8 cellular contexts compared by ENCODE assay signal in the genomic region with DNA sequence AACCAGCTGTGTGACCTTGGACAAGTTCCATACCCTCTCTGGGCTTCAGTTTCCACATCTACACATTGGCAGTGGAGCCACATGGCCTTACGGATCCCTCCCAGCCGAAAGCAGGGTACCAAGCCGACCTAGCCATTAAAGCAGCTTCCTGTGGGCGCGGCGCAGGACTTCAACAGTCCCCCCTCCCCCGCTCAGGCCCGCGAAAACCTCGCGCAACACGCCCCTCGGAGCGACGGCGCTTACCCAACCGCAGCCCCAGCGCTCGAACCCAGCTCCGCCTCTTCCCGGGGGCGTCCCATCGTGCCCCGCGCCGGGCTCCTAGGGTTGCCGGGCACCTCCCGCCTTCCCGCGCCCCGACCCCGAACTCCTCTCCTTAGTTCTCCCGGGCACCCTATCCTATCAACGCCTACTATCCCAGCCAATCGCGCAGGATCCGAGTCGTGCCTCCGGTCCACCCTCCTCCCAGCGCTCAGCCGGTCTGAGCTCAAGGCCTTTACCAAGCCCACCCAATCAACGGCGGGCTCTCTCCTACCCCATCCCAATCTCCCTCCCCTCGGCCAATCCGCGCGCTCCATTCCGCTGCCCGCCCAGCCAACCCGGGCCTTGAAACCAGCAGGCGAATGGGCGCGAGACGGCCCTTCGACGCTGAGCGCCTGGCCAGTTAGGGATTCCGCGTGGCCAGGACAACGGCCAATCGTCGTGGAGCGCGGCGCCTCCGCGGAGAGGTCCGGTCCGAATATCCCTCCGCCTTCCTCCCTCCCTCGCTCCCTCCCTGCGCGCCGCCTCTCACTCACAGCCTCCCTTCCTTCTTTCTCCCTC. TPM values are rescaled to one million over a fixed set of nuclear protein-coding genes. Genes with fewer than 3 reads are reported as not detected.
A peak's percentile ranks its signal among the peaks of the same experiment; 100 is the strongest.
DNase-seq lines count a peak whose midpoint lies in the region; TF ChIP-seq lines count a peak whose summit lies in the region.

TSS of gene KPNB1 (plus strand) at position 767 of the 819 bp plus-strand sequence. CDS start 326 bp downstream, outside the sequence.

- peaks cover 35% of the 10 kb centered on the region for H3K36me3 Mint-ChIP-seq in activated naive CD4-positive, alpha-beta T cell treated with anti-CD3 and anti-CD28 coated beads for 36 hours (ENCODE audit: low read depth)

- peaks cover 0 to 9% of the 10 kb centered on the region in 2 donors for H3K4me1 ChIP-seq in neuronal stem cell (ENCODE audit: control insufficient read depth in 2 of 2, insufficient read depth in 1 of 2, low read depth in 1 of 2, low read length in 2 of 2)

- peak within 1 kb of the TSS; percentile 42 for H3K4ac ChIP-seq in neuronal stem cell (ENCODE audit: low read length)

- H3K36me3 ChIP-seq in neuronal stem cell (replicated peaks in 1 of 2; ENCODE audit: control insufficient read depth in 2 of 2, insufficient read depth in 2 of 2, low read length in 2 of 2): peaks cover 13 to 37% of the 10 kb centered on the region in 2 donors

- DNase-seq in GM03348 (ENCODE audit: low spot score) (peak; percentile 97), HFF-Myc (ENCODE audit: extremely low read depth, low read depth) (peak; percentile 98), NAMALWA (ENCODE audit: low spot score) (peak; percentile 99), SK-N-DZ (ENCODE audit: low spot score) (peak; percentile 100), foreskin melanocyte (peak; percentile 100), neuronal stem cell (ENCODE audit: low spot score) (peak; percentile 100)
- peak; percentile 100 for DNase-seq in activated naive CD4-positive, alpha-beta T cell treated with anti-CD3 and anti-CD28 coated beads for 36 hours

- no peak within 1 kb of the TSS for H2BK12ac ChIP-seq in neuronal stem cell (ENCODE audit: low read length)

- H2AFZ ChIP-seq in neuronal stem cell (ENCODE audit: low read length): peak within 1 kb of the TSS; percentile 85

- H3K4me3 Mint-ChIP-seq in activated naive CD4-positive, alpha-beta T cell treated with anti-CD3 and anti-CD28 coated beads for 36 hours: peak within 1 kb of the TSS; percentile 97

- H2BK120ac ChIP-seq in neuronal stem cell (ENCODE audit: low read depth, low read length): peak within 1 kb of the TSS; percentile 53

- peak within 1 kb of the TSS; percentile 58 for H3K23ac ChIP-seq in neuronal stem cell (ENCODE audit: low read depth, low read length, poor library complexity)

- H3K4me1 Mint-ChIP-seq in activated naive CD4-positive, alpha-beta T cell treated with anti-CD3 and anti-CD28 coated beads for 36 hours (ENCODE audit: low read depth): peaks cover 53% of the 10 kb centered on the region

- peak within 1 kb of the TSS; percentile 32 for H2BK15ac ChIP-seq in neuronal stem cell (ENCODE audit: low read length)

- CTCF ChIA-PET in activated naive CD4-positive, alpha-beta T cell treated with anti-CD3 and anti-CD28 coated beads for 36 hours (lab: Charles Lee): interaction anchor here (1.0 to 2.9 kb wide), 5 partner anchors 15 to 126 kb away, joined by 3 to 22 read pairs (median 3); no protein-coding TSS in a partner anchor

- H3K9me3 Mint-ChIP-seq in activated naive CD4-positive, alpha-beta T cell treated with anti-CD3 and anti-CD28 coated beads for 36 hours: no peaks in the 10 kb centered on the region

- H3K4me2 ChIP-seq in neuronal stem cell (ENCODE audit: insufficient read depth, low read length, poor library complexity, severe bottlenecking): peak within 1 kb of the TSS; percentile 89

- H3K4me3 ChIP-seq in HFF-Myc (replicated peaks; ENCODE audit: low read depth, low read length) (peak within 1 kb of the TSS; percentile 81), neuronal stem cell (ENCODE audit: low read length in 2 of 2) (peak within 1 kb of the TSS; percentile 62 to 91)

- TF ChIP-seq CTCF in HFF-Myc (IDR thresholded peaks at IDR 0.05; ENCODE audit: low read depth, low read length, missing control alignments) (no peak), subcutaneous adipose tissue (IDR thresholded peaks at IDR 0.05; ENCODE audit: low read depth) (no peak)

- peak within 1 kb of the TSS; percentile 96 for H3K18ac ChIP-seq in neuronal stem cell (ENCODE audit: low read length)

- peak within 1 kb of the TSS; percentile 96 for H2AK5ac ChIP-seq in neuronal stem cell (ENCODE audit: low read depth, low read length)

- H4K91ac ChIP-seq in neuronal stem cell (ENCODE audit: low read depth, low read length, poor library complexity): no peak within 1 kb of the TSS

- peak within 1 kb of the TSS; percentile 98 for H3K27ac Mint-ChIP-seq in activated naive CD4-positive, alpha-beta T cell treated with anti-CD3 and anti-CD28 coated beads for 36 hours

- H3K27ac ChIP-seq in neuronal stem cell (replicated peaks; ENCODE audit: low read length): peak within 1 kb of the TSS; percentile 97

- no peak within 1 kb of the TSS for H3K14ac ChIP-seq in neuronal stem cell (ENCODE audit: low read length)

- intact Hi-C loops in activated naive CD4-positive, alpha-beta T cell treated with anti-CD3 and anti-CD28 coated beads for 36 hours (cut with micrococcal nuclease): loop anchor here (1.0 to 2.0 kb wide), 11 partner anchors 11 to 399 kb away; partner anchors contain the start of genes NFE2L1, SP2 and TBX21

- H3K27me3 ChIP-seq in neuronal stem cell (ENCODE audit: control insufficient read depth in 3 of 3, insufficient read depth in 3 of 3, low read depth in 1 of 3, low read length in 3 of 3): no peaks in the 10 kb centered on the region

- WGBS in neuronal stem cell (ENCODE audit: extremely low coverage in 2 of 2, insufficient read length in 2 of 2, insufficient replicate concordance in 1 of 2), 2 donors: no CpG with 5 or more reads among the region's 74 CpGs

- H3K27me3 Mint-ChIP-seq in activated naive CD4-positive, alpha-beta T cell treated with anti-CD3 and anti-CD28 coated beads for 36 hours (ENCODE audit: low read depth): no peaks in the 10 kb centered on the region

- H3K79me1 ChIP-seq in neuronal stem cell (ENCODE audit: low read depth, low read length): peaks cover 3% of the 10 kb centered on the region

- peak within 1 kb of the TSS; percentile 98 for H3K9ac ChIP-seq in neuronal stem cell (ENCODE audit: low read depth, low read length, poor library complexity)

- H4K8ac ChIP-seq in neuronal stem cell (ENCODE audit: low read depth, low read length): peak within 1 kb of the TSS; percentile 83

- H3K9me3 ChIP-seq in neuronal stem cell (replicated peaks in 1 of 2; ENCODE audit: control insufficient read depth in 2 of 2, insufficient read depth in 1 of 2, low read depth in 1 of 2, low read length in 2 of 2): no peaks in the 10 kb centered on the region

- peak within 1 kb of the TSS; percentile 35 for H2BK5ac ChIP-seq in neuronal stem cell (ENCODE audit: low read length)

RNA-seq across cellular contexts. Expression of gene KPNB1, which starts in this region (rescaled TPM):
- 283 and 411 TPM in 2 replicates for polyA plus RNA-seq in SK-N-DZ (2014; cell fraction: cytosol; rRNA removed)
- polyA plus RNA-seq in SK-N-DZ (2014; cell fraction: nucleus; rRNA removed): 203 and 285 TPM in 2 replicates
- 100 to 1,000 TPM; 602 to 614 TPM for total RNA-seq in activated naive CD4-positive, alpha-beta T cell treated with anti-CD3 and anti-CD28 coated beads for 36 hours
- 208 TPM for polyA plus RNA-seq in neuronal stem cell (2013, experiment 1 of 2)
- 239 TPM for polyA plus RNA-seq in neuronal stem cell (2013, experiment 2 of 2)
- total RNA-seq in subcutaneous adipose tissue: 100 to 1,000 TPM; 200 to 235 (median 215) TPM

Comparison
In these comparisons a context has a peak if more than half of its experiments do, and no peak if none do; other contexts are left out.
1. Peak in every context shown above with its lines: DNase-seq, H3K4me3 ChIP-seq and H3K27ac ChIP-seq.